In the genomic region with DNA sequence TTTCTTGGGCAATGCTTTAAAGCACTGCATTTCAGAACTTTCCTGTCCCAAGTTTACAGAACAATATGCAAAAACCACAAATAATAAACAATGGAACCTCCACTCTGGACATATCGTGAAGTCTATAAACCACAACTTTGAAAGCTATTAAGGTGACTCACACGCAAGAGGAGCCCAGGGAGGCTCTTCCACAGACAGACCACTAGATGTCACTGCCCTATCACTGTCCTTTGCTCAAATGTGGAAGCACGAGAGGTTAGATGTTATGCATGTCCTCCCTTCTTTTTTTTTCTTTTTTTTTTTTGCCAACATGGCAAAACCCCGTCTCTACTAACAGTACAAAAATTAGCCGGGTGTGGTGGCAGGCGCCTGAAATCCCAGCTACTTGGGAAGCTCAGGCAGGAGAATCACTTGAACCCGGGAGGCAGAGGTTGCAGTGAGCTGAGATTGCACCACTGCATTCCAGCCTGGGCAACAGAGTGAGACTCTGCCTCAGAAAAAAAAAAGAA, we compare ENCODE assay signal across 8 cellular contexts.
A peak's percentile ranks its signal among the peaks of the same experiment; 100 is the strongest.
DNase-seq lines count a peak whose midpoint lies in the region; ATAC-seq and TF ChIP-seq lines count a peak whose summit lies in the region.
"Not testable (repeated sequence)": the region's sequence is repeated elsewhere in the genome, so short reads cannot be mapped to it uniquely, and the experiment has no call there.

No MANE protein-coding gene starts in this region.

- not testable (repeated sequence) for H3K27me3 ChIP-seq in GM06990 (replicated peaks; ENCODE audit: control insufficient read depth, insufficient read depth, low read length); Panc1 (ENCODE audit: control insufficient read depth, insufficient read depth, low read length); esophagus squamous epithelium; thoracic aorta (replicated peaks; ENCODE audit: insufficient read depth)

- not testable (repeated sequence) for H3K4me1 ChIP-seq in Panc1 (ENCODE audit: control insufficient read depth, insufficient read depth, low read length); esophagus squamous epithelium; thoracic aorta (ENCODE audit: control insufficient read depth in 1 of 2, low read depth in 2 of 2)

- DNase-seq in GM06990 (ENCODE audit: extremely low read depth, insufficient read length) (peak; percentile 52), HCEC 1CT (peak; percentile 89), LoVo (ENCODE audit: low spot score) (peak; percentile 91), Panc1 (ENCODE audit: low read depth, low spot score) (peak; percentile 84)
- peak; percentile 28 for DNase-seq in activated T-cell treated with anti-CD3 and anti-CD28 coated beads, Interleukin-2, amount 50 U/mL, for 4 hours
- DNase-seq in esophagus squamous epithelium (lab: John Stamatoyannopoulos, UW); natural killer cell; thoracic aorta (ENCODE audit: low spot score): not testable (repeated sequence)

- not testable (repeated sequence) for H3K36me3 ChIP-seq in GM06990 (ENCODE audit: control insufficient read depth, insufficient read depth, low read length); Panc1 (ENCODE audit: control insufficient read depth, insufficient read depth, low read length); esophagus squamous epithelium; thoracic aorta

- H3K27ac ChIP-seq in Panc1 (ENCODE audit: low read length); esophagus squamous epithelium; thoracic aorta: not testable (repeated sequence)

- H3K27me3 Mint-ChIP-seq in activated T-cell treated with anti-CD3 and anti-CD28 coated beads, Interleukin-2, amount 50 U/mL, for 4 hours (ENCODE audit: low read depth); natural killer cell (ENCODE audit: low read depth in 2 of 2): not testable (repeated sequence)

- TF ChIP-seq POLR2A in esophagus squamous epithelium (IDR thresholded peaks at IDR 0.05), result not testable (repeated sequence)

- H3K9me3 ChIP-seq in Panc1 (ENCODE audit: control insufficient read depth, insufficient read depth, low read depth, low read length); esophagus squamous epithelium; thoracic aorta: not testable (repeated sequence)

- H3K36me3 Mint-ChIP-seq in activated T-cell treated with anti-CD3 and anti-CD28 coated beads, Interleukin-2, amount 50 U/mL, for 4 hours (ENCODE audit: insufficient read depth); natural killer cell: not testable (repeated sequence)

- WGBS in esophagus squamous epithelium, 2 donors, result 12 to 21% methylated on average over 5 to 7 of the region's 7 CpGs

- peak; percentile 98 for ATAC-seq in Panc1
- peak; percentile 94 to 96 for ATAC-seq in activated T-cell treated with anti-CD3 and anti-CD28 coated beads, Interleukin-2, amount 50 U/mL, for 4 hours
- peak; percentile 91 to 100 (median 100) for ATAC-seq in natural killer cell
- peak; percentile 96 for ATAC-seq in thoracic aorta (ENCODE audit: insufficient number of reproducible peaks, low FRiP score, low read depth)

- in situ Hi-C loops in Panc1 (cut with HindIII; ENCODE audit: low pct_unique_long_range_greater_than_20kb, low sequenced_read_pairs), result not testable (repeated sequence)

- CTCF ChIA-PET in Panc1 (lab: Charles Lee), result interaction anchor here (0.5 to 2.5 kb wide), 24 partner anchors 9 to 849 kb away, joined by 3 to 14 read pairs (median 4); no protein-coding TSS in a partner anchor

- H3K9me3 Mint-ChIP-seq in activated T-cell treated with anti-CD3 and anti-CD28 coated beads, Interleukin-2, amount 50 U/mL, for 4 hours; natural killer cell: not testable (repeated sequence)

- H3K4me3 Mint-ChIP-seq in activated T-cell treated with anti-CD3 and anti-CD28 coated beads, Interleukin-2, amount 50 U/mL, for 4 hours; natural killer cell: not testable (repeated sequence)

- POLR2A ChIA-PET in Panc1 (lab: Charles Lee), result interaction anchor here (0.6 to 0.7 kb wide), 2 partner anchors 88 to 247 kb away, joined by 5 to 7 read pairs; no protein-coding TSS in a partner anchor

- peak; percentile 79 for TF ChIP-seq CTCF in GM06990 (IDR thresholded peaks at IDR 0.05; ENCODE audit: insufficient read depth, low read length, poor library complexity, severe bottlenecking)
- peak; percentile 97 for TF ChIP-seq CTCF in Panc1 (IDR thresholded peaks at IDR 0.05)
- peak; percentile 72 to 91 (median 80) for TF ChIP-seq CTCF in esophagus squamous epithelium (IDR thresholded peaks at IDR 0.05)
- TF ChIP-seq CTCF in natural killer cell (IDR thresholded peaks at IDR 0.05), result peak; percentile 75
- peak; percentile 79 for TF ChIP-seq CTCF in thoracic aorta (IDR thresholded peaks at IDR 0.05)

- not testable (repeated sequence) for BruUV-seq in Panc1 (replicated peaks; lab: Mats Ljungman, UMichigan)

- intact Hi-C loops in Panc1 (cut with micrococcal nuclease; ENCODE audit: unreplicated experiment), result loop anchor here (1.0 kb wide), 1 partner anchor 233 kb away; no protein-coding TSS in a partner anchor
- intact Hi-C loops in esophagus squamous epithelium (cut with DNase I), result loop anchor here (5.0 kb wide), 1 partner anchor 234 kb away; no protein-coding TSS in a partner anchor
- intact Hi-C loops in natural killer cell (cut with micrococcal nuclease), result loop anchor here (1.0 to 5.0 kb wide), 2 partner anchors 233 to 904 kb away; no protein-coding TSS in a partner anchor

- H3K4me1 Mint-ChIP-seq in activated T-cell treated with anti-CD3 and anti-CD28 coated beads, Interleukin-2, amount 50 U/mL, for 4 hours (ENCODE audit: low read depth); natural killer cell: not testable (repeated sequence)

- H3K27ac Mint-ChIP-seq in natural killer cell, result not testable (repeated sequence)

- H3K4me3 ChIP-seq in GM06990 (replicated peaks; ENCODE audit: low read depth, low read length); Panc1 (ENCODE audit: low read depth in 2 of 2, low read length in 2 of 2); esophagus squamous epithelium; thoracic aorta: not testable (repeated sequence)
